In the genomic region with DNA sequence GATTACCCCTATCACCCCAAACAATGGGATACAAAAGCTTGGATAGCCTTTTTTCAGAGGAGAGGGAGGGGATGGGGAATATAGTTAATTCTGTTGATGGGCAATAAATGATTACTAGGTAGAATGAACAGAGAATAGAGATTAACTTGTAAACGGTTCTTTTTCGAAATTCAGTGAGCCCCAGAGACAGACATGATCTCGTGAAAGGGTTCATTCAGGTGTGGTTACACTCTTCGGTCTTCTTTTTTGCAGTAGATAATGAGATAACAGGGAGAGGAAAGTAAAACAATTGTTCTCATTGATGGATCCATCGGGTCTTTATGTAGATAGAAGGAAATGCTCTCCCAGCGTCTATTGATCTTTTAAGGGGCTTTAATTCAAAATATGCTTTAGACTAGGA, we compare ENCODE assay signal across 10 cellular contexts.
"Had no signal": no experiment of that assay in that cellular context is flagged by ENCODE, and none has a peak within 500 bp of the region (broad histone marks: within the 10 kb centered on the region; RNA-seq: fewer than 3 reads in every experiment).

No MANE protein-coding gene starts in this region.

- DNase-seq: GM23248, GOT3, H7, H9, HCEC 1CT, HFFc6 had no signal

- H2AFZ ChIP-seq: GM23248, GM23338 had no signal

- H3K9ac ChIP-seq: GM23248 had no signal

- H3K27ac ChIP-seq: GM23248 had no signal

- H3K9me3 ChIP-seq: HAP-1 had no signal

- H3K27ac Mint-ChIP-seq: GM23338, HFFc6 had no signal

- H3K36me3 ChIP-seq: HAP-1 had no signal

- H3K4me2 ChIP-seq: GM23338 had no signal

- H3K4me3 Mint-ChIP-seq: GM23338, H9, HFFc6 had no signal

- H3K4me3 ChIP-seq: GM23248, GM23338, HAP-1 had no signal

- ATAC-seq: GM23338, HCT116 had no signal

- FAIRE-seq: H54 had no signal
